In genomic region chr7:74293577-74293908, GRCh38 we compare ENCODE assay signal across 1 cellular context.
A peak's percentile ranks its signal among the peaks of the same experiment; 100 is the strongest.
TF ChIP-seq lines count a peak whose summit lies in the region.

No MANE protein-coding gene starts in this region.

TF ChIP-seq in GM12878, 131 proteins besides CTCF, POLR2A, EP300 and RAD21:
- 0 out of 2 replicates have a peak, but pooled peaks have one; percentile 67 for TF ChIP-seq WRNIP1 (IDR thresholded peaks at IDR 0.05; ENCODE audit: borderline replicate concordance, low read depth, low read length)
- TF ChIP-seq SREBF2 (IDR thresholded peaks at IDR 0.05; ENCODE audit: low read length): no peak
- 0 out of 2 replicates have a peak, but pooled peaks have one; percentile 6 for TF ChIP-seq RUNX3 (IDR thresholded peaks at IDR 0.05; ENCODE audit: low read length)
- 0 out of 2 replicates have a peak, but pooled peaks have one; percentile 7 for TF ChIP-seq IKZF1 (conservative IDR thresholded peaks at IDR 0.05)
- TF ChIP-seq IRF3 (IDR thresholded peaks at IDR 0.05): no peak
- no peak for TF ChIP-seq RBBP5 (conservative IDR thresholded peaks at IDR 0.05)
- no peak for TF ChIP-seq HDAC6 (IDR thresholded peaks at IDR 0.05; ENCODE audit: unreplicated experiment)
- TF ChIP-seq PAX8 (IDR thresholded peaks at IDR 0.05): no peak
- no peak for TF ChIP-seq ZBTB40 (IDR thresholded peaks at IDR 0.05; ENCODE audit: borderline replicate concordance)
- peak; percentile 64 for TF ChIP-seq MLLT1 (IDR thresholded peaks at IDR 0.05)
- TF ChIP-seq HDGF (IDR thresholded peaks at IDR 0.05): peak; percentile 23; the same call in 1 of the 2 replicates
- no peak for TF ChIP-seq TCF12 (IDR thresholded peaks at IDR 0.05; ENCODE audit: low read depth, low read length)
- TF ChIP-seq BHLHE40 (IDR thresholded peaks at IDR 0.05; ENCODE audit: borderline replicate concordance in 1 of 2, low read depth in 2 of 2, low read length in 1 of 2): peak in 1 of 2 experiments; percentile 26; a peak in 1 of 4 replicates
- TF ChIP-seq DPF2 (IDR thresholded peaks at IDR 0.05): 0 out of 2 replicates have a peak, but pooled peaks have one; percentile 19
- TF ChIP-seq ELK1 (IDR thresholded peaks at IDR 0.05; ENCODE audit: low read depth, low read length): no peak
- peak; percentile 31; the same call in 1 of the 2 replicates for TF ChIP-seq USF2 (IDR thresholded peaks at IDR 0.05; ENCODE audit: borderline replicate concordance, low read depth, low read length)
- no peak for TF ChIP-seq IKZF2 (IDR thresholded peaks at IDR 0.05)
